1 cellular context compared by ENCODE assay signal in genomic region chr11:28619870-28620540, GRCh38.
TF ChIP-seq lines count a peak whose summit lies in the region.

No MANE protein-coding gene starts in this region.

TF ChIP-seq in H1, 55 proteins besides CTCF, POLR2A, EP300 and RAD21:
- TF ChIP-seq KDM4A (IDR thresholded peaks at IDR 0.05; ENCODE audit: low read depth, low read length, severe bottlenecking) (no peak), RFX5 (IDR thresholded peaks at IDR 0.05; ENCODE audit: borderline replicate concordance, low read depth, low read length) (no peak), CHD2 (IDR thresholded peaks at IDR 0.05; ENCODE audit: low read length) (no peak), JUND (IDR thresholded peaks at IDR 0.05; ENCODE audit: low read length) (no peak), GABPA (IDR thresholded peaks at IDR 0.05; ENCODE audit: borderline replicate concordance, insufficient read depth, low read length) (no peak), CBX8 (IDR thresholded peaks at IDR 0.05; ENCODE audit: borderline replicate concordance, low read depth, low read length) (no peak), CBX5 (IDR thresholded peaks at IDR 0.05; ENCODE audit: low read depth, low read length) (no peak), HDAC6 (IDR thresholded peaks at IDR 0.05; ENCODE audit: low read depth, low read length) (no peak), TCF12 (IDR thresholded peaks at IDR 0.05; ENCODE audit: low read depth, low read length) (no peak), ZNF274 (IDR thresholded peaks at IDR 0.05; ENCODE audit: borderline replicate concordance, extremely low read depth, low read length) (no peak)
- TF ChIP-seq, protein P1, sequence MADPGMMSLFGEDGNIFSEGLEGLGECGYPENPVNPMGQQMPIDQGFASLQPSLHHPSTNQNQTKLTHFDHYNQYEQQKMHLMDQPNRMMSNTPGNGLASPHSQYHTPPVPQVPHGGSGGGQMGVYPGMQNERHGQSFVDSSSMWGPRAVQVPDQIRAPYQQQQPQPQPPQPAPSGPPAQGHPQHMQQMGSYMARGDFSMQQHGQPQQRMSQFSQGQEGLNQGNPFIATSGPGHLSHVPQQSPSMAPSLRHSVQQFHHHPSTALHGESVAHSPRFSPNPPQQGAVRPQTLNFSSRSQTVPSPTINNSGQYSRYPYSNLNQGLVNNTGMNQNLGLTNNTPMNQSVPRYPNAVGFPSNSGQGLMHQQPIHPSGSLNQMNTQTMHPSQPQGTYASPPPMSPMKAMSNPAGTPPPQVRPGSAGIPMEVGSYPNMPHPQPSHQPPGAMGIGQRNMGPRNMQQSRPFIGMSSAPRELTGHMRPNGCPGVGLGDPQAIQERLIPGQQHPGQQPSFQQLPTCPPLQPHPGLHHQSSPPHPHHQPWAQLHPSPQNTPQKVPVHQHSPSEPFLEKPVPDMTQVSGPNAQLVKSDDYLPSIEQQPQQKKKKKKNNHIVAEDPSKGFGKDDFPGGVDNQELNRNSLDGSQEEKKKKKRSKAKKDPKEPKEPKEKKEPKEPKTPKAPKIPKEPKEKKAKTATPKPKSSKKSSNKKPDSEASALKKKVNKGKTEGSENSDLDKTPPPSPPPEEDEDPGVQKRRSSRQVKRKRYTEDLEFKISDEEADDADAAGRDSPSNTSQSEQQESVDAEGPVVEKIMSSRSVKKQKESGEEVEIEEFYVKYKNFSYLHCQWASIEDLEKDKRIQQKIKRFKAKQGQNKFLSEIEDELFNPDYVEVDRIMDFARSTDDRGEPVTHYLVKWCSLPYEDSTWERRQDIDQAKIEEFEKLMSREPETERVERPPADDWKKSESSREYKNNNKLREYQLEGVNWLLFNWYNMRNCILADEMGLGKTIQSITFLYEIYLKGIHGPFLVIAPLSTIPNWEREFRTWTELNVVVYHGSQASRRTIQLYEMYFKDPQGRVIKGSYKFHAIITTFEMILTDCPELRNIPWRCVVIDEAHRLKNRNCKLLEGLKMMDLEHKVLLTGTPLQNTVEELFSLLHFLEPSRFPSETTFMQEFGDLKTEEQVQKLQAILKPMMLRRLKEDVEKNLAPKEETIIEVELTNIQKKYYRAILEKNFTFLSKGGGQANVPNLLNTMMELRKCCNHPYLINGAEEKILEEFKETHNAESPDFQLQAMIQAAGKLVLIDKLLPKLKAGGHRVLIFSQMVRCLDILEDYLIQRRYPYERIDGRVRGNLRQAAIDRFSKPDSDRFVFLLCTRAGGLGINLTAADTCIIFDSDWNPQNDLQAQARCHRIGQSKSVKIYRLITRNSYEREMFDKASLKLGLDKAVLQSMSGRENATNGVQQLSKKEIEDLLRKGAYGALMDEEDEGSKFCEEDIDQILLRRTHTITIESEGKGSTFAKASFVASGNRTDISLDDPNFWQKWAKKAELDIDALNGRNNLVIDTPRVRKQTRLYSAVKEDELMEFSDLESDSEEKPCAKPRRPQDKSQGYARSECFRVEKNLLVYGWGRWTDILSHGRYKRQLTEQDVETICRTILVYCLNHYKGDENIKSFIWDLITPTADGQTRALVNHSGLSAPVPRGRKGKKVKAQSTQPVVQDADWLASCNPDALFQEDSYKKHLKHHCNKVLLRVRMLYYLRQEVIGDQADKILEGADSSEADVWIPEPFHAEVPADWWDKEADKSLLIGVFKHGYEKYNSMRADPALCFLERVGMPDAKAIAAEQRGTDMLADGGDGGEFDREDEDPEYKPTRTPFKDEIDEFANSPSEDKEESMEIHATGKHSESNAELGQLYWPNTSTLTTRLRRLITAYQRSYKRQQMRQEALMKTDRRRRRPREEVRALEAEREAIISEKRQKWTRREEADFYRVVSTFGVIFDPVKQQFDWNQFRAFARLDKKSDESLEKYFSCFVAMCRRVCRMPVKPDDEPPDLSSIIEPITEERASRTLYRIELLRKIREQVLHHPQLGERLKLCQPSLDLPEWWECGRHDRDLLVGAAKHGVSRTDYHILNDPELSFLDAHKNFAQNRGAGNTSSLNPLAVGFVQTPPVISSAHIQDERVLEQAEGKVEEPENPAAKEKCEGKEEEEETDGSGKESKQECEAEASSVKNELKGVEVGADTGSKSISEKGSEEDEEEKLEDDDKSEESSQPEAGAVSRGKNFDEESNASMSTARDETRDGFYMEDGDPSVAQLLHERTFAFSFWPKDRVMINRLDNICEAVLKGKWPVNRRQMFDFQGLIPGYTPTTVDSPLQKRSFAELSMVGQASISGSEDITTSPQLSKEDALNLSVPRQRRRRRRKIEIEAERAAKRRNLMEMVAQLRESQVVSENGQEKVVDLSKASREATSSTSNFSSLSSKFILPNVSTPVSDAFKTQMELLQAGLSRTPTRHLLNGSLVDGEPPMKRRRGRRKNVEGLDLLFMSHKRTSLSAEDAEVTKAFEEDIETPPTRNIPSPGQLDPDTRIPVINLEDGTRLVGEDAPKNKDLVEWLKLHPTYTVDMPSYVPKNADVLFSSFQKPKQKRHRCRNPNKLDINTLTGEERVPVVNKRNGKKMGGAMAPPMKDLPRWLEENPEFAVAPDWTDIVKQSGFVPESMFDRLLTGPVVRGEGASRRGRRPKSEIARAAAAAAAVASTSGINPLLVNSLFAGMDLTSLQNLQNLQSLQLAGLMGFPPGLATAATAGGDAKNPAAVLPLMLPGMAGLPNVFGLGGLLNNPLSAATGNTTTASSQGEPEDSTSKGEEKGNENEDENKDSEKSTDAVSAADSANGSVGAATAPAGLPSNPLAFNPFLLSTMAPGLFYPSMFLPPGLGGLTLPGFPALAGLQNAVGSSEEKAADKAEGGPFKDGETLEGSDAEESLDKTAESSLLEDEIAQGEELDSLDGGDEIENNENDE (IDR thresholded peaks at IDR 0.05; ENCODE audit: insufficient replicate concordance, low read length) = no peak
